In genomic region chr1:27402349-27402754, GRCh38 we compare ENCODE assay signal across 8 cellular contexts. TPM values are rescaled to one million over a fixed set of nuclear protein-coding genes. Genes with fewer than 3 reads are reported as not detected.
A peak's percentile ranks its signal among the peaks of the same experiment; 100 is the strongest.
DNase-seq lines count a peak whose midpoint lies in the region; ATAC-seq and TF ChIP-seq lines count a peak whose summit lies in the region.

No MANE protein-coding gene starts in this region.

- peak; percentile 28 to 67 (median 60) for TF ChIP-seq CTCF in body of pancreas (IDR thresholded peaks at IDR 0.05)

- H3K9me3 ChIP-seq in body of pancreas (no peaks in the 10 kb centered on the region), skeletal muscle tissue (ENCODE audit: control insufficient read depth in 3 of 3, low read length in 3 of 3) (no peaks in the 10 kb centered on the region)

- H3K27me3 ChIP-seq in body of pancreas (no peaks in the 10 kb centered on the region), skeletal muscle tissue (ENCODE audit: control insufficient read depth in 3 of 3, insufficient read depth in 3 of 3, low read length in 3 of 3) (peaks cover 0 to 5% (median 3%) of the 10 kb centered on the region in 3 donors)

- WGBS in body of pancreas, 2 donors = 15 to 80% methylated on average over 1 to 8 of the region's 8 CpGs

- DNase-seq in COLO829 (ENCODE audit: low spot score) (peak; percentile 61), HUDEP-2 (lab: John Stamatoyannopoulos, UW; ENCODE audit: unreplicated experiment in 76 of 76) (peak in 44 of 76 experiments; percentile 10 to 55 (median 28)), body of pancreas (peak; percentile 75 to 83 (median 80)), iris pigment epithelial cell (ENCODE audit: low read depth) (peak; percentile 61), NCI-H2081 treated with DMSO at 0.1 percent for 48 hours (lab: John Stamatoyannopoulos, UW) (no peak), NCI-H524 (lab: John Stamatoyannopoulos, UW) (no peak)

- H3K4me3 ChIP-seq in body of pancreas = no peak overlapping the region
- H3K4me3 ChIP-seq in skeletal muscle tissue (ENCODE audit: low read length in 3 of 3) = peak overlapping the region; percentile 45 to 59 (median 49)

- H3K4me1 ChIP-seq in body of pancreas (peaks cover 10% of the 10 kb centered on the region), skeletal muscle tissue (ENCODE audit: control insufficient read depth in 3 of 3, insufficient read depth in 3 of 3, low read length in 3 of 3) (peaks cover 58 to 69% (median 61%) of the 10 kb centered on the region in 3 donors)

- no peak for TF ChIP-seq POLR2A in body of pancreas (IDR thresholded peaks at IDR 0.05)

- peak overlapping the region in 2 of 3 donors; percentile 59 to 78 for H3K9ac ChIP-seq in skeletal muscle tissue (ENCODE audit: low read depth in 1 of 3, low read length in 3 of 3)

- peak; percentile 66 for ATAC-seq in body of pancreas
- no peak for ATAC-seq in HG02623 (IDR thresholded peaks at IDR 0.05; ENCODE audit: unreplicated experiment)

- H3K36me3 ChIP-seq in body of pancreas (replicated peaks in 1 of 2; ENCODE audit: insufficient read depth in 1 of 2, low read depth in 2 of 2) (peaks cover 0 to 4% of the 10 kb centered on the region in 2 donors), skeletal muscle tissue (ENCODE audit: control insufficient read depth in 3 of 3, insufficient read depth in 3 of 3, low read length in 3 of 3) (peaks cover 2 to 7% (median 5%) of the 10 kb centered on the region in 3 donors)

- H3K27ac ChIP-seq in body of pancreas (peak overlapping the region in 3 of 4 donors; percentile 20 to 55 (median 51)), skeletal muscle tissue (ENCODE audit: low read depth, low read length) (peak overlapping the region; percentile 83)

- intact Hi-C loops in body of pancreas (cut with DNase I) = no loop called here

RNA-seq across cellular contexts. Expression of gene GPR3, which starts 9.9 kb away (rescaled TPM):
- total RNA-seq in body of pancreas (not detected), skeletal muscle tissue (under 0.01 TPM)

RNA-seq across cellular contexts. Expression of gene CD164L2, which starts 19.2 kb away (rescaled TPM):
- total RNA-seq in body of pancreas (1 to 10 TPM in 1 of 2 donors, not detected in 1; 1.3 TPM), skeletal muscle tissue (not detected)

RNA-seq across cellular contexts. Expression of gene FCN3, which starts 27.7 kb away (rescaled TPM):
- 1 to 10 TPM; 1.3 to 1.6 TPM for total RNA-seq in body of pancreas
- not detected for total RNA-seq in skeletal muscle tissue

RNA-seq across cellular contexts. Expression of gene MAP3K6, which starts 35.6 kb away (rescaled TPM):
- 10 to 100 TPM; 28.8 to 31.3 TPM for total RNA-seq in body of pancreas
- total RNA-seq in skeletal muscle tissue = 4.2 TPM

Comparison
In these comparisons a context has a peak if more than half of its experiments do, and no peak if none do; other contexts are left out.
1. DNase-seq: peak in COLO829 (single experiment), HUDEP-2 (44 of 76), body of pancreas (4 of 4) and iris pigment epithelial cell (single experiment); none in NCI-H2081 treated with DMSO at 0.1 percent for 48 hours (single experiment) and NCI-H524 (0 of 2).
2. H3K4me3 ChIP-seq: peak in skeletal muscle tissue (3 of 3); none in body of pancreas (0 of 2).